14 cellular contexts compared by ENCODE assay signal in genomic region chr21:43600642-43601397, GRCh38. TPM values are rescaled to one million over a fixed set of nuclear protein-coding genes. Genes with fewer than 3 reads are reported as not detected.
DNase-seq lines count a peak whose midpoint lies in the region; TF ChIP-seq lines count a peak whose summit lies in the region.
"Had no signal": no experiment of that assay in that cellular context is flagged by ENCODE, and none has a peak within 500 bp of the region (broad histone marks: within the 10 kb centered on the region; RNA-seq: fewer than 3 reads in every experiment).

No MANE protein-coding gene starts in this region.

- no peaks in the 10 kb centered on the region for H3K9me2 ChIP-seq in PC-9 (ENCODE audit: insufficient read depth)

- CTCF ChIA-PET in PC-9 (lab: Charles Lee): no interaction called here

- H3K4me3 ChIP-seq in PC-9: no peak overlapping the region
- H3K4me3 ChIP-seq in epithelial cell of esophagus (ENCODE audit: low read length): no peak overlapping the region
- no peak overlapping the region for H3K4me3 ChIP-seq in skeletal muscle cell (ENCODE audit: low read depth, low read length)
- H3K4me3 ChIP-seq in ovary: no peak overlapping the region
- H3K4me3 ChIP-seq: Peyer's patch, suprapubic skin had no signal

- no peaks in the 10 kb centered on the region for H3K79me2 ChIP-seq in PC-9 (ENCODE audit: low read depth)
- H3K79me2 ChIP-seq: parathyroid adenoma had no signal

- H3K27ac ChIP-seq in PC-9 (peak overlapping the region; percentile 82), ovary (no peak overlapping the region)
- H3K27ac ChIP-seq: parathyroid adenoma, Peyer's patch, suprapubic skin had no signal

- TF ChIP-seq EP300 in ovary (IDR thresholded peaks at IDR 0.05): no peak

- H3K4me2 ChIP-seq in PC-9: peak overlapping the region; percentile 63

- no peaks in the 10 kb centered on the region for H3K9me3 ChIP-seq in PC-9 (ENCODE audit: insufficient read depth, low read depth)
- H3K9me3 ChIP-seq in ovary: no peaks in the 10 kb centered on the region
- H3K9me3 ChIP-seq: Peyer's patch, suprapubic skin had no signal

- DNase-seq in NCI-H146 (lab: John Stamatoyannopoulos, UW) (peak; percentile 7), NCI-H146 treated with DMSO at 0.1 percent for 48 hours (lab: John Stamatoyannopoulos, UW; ENCODE audit: unreplicated experiment) (no peak), PC-9 (peak; percentile 41 to 83), epithelial cell of esophagus (ENCODE audit: low read depth) (peak; percentile 86), skeletal muscle cell (ENCODE audit: low read depth) (peak; percentile 90), GDM1 (lab: John Stamatoyannopoulos, UW) (no peak), ovary (no peak)
- DNase-seq in activated CD4-positive, CD25-positive, alpha-beta regulatory T cell treated with anti-CD3 and anti-CD28 coated beads, Interleukin-2, amount 50 U/mL, for 72 hours: no peak
- DNase-seq: 8988T; activated naive CD8-positive, alpha-beta T cell treated with anti-CD3 and anti-CD28 coated beads, Interleukin-2, amount 10 ng/mL, durations not matched to agents 7 days and 5 days; NCI-H187; Peyer's patch had no signal

- H2AFZ ChIP-seq in PC-9: no peak overlapping the region
- H2AFZ ChIP-seq: parathyroid adenoma had no signal

- TSS peak; percentile 64 for BruUV-seq in PC-9 (replicated peaks; lab: Mats Ljungman, UMichigan)

- POLR2A ChIA-PET in PC-9 (lab: Charles Lee; ENCODE audit: unreplicated experiment): interaction anchor here (0.6 kb wide), 1 partner anchor 9 kb away, joined by 3 read pairs; no protein-coding TSS in a partner anchor

- TF ChIP-seq CTCF in PC-9 (conservative IDR thresholded peaks at IDR 0.05) (no peak), epithelial cell of esophagus (IDR thresholded peaks at IDR 0.05; ENCODE audit: insufficient read depth, low read depth, low read length, missing control alignments) (no peak), ovary (IDR thresholded peaks at IDR 0.05) (no peak)

- H3K4me1 ChIP-seq in PC-9 (replicated peaks; ENCODE audit: insufficient read depth) (peaks cover 65% of the 10 kb centered on the region), ovary (ENCODE audit: insufficient read depth) (no peaks in the 10 kb centered on the region)
- H3K4me1 ChIP-seq: parathyroid adenoma, Peyer's patch had no signal

- H3K36me3 ChIP-seq in PC-9 (ENCODE audit: low read depth) (no peaks in the 10 kb centered on the region), ovary (no peaks in the 10 kb centered on the region)
- H3K36me3 ChIP-seq: Peyer's patch, suprapubic skin had no signal

- no peak for TF ChIP-seq POLR2A in ovary (IDR thresholded peaks at IDR 0.05)

- peaks cover 54% of the 10 kb centered on the region for H3F3A ChIP-seq in PC-9 (ENCODE audit: insufficient read depth, low read depth)

- intact Hi-C loops in PC-9 (cut with micrococcal nuclease; ENCODE audit: unreplicated experiment) (loop anchor here (2.0 kb wide), 1 partner anchor 14 kb away; no protein-coding TSS in a partner anchor), ovary (cut with DNase I) (no loop called here)

- H3K27me3 ChIP-seq in PC-9 (ENCODE audit: insufficient read depth, low read depth) (no peaks in the 10 kb centered on the region), ovary (no peaks in the 10 kb centered on the region)
- H3K27me3 ChIP-seq: Peyer's patch, suprapubic skin had no signal

- WGBS in ovary, 3 donors: 79 to 87% (median 86%) methylated on average over 12 of the region's 12 CpGs

- no peaks in the 10 kb centered on the region for H4K20me1 ChIP-seq in PC-9 (ENCODE audit: insufficient read depth)

RNA-seq across cellular contexts. Expression of gene HSF2BP, which starts 58.5 kb away (rescaled TPM):
- total RNA-seq in PC-9 (2021): 4.6 and 7.3 TPM in 2 replicates
- total RNA-seq in ovary: 1 to 10 TPM in 5 of 7 donors, under 1 TPM in 2; 0.69 to 2.9 (median 1.5) TPM
- under 1 TPM; 0.58 to 0.68 TPM for polyA plus RNA-seq in ovary

RNA-seq across cellular contexts. Expression of gene RRP1B, which starts 58.5 kb away (rescaled TPM):
- total RNA-seq in PC-9 (2021): 26.1 and 26.3 TPM in 2 replicates
- total RNA-seq in ovary: 10 to 100 TPM; 17.3 to 31.8 (median 29.0) TPM
- 10 to 100 TPM; 11.3 to 19.8 TPM for polyA plus RNA-seq in ovary

Comparison
In these comparisons a context has a peak if more than half of its experiments do, and no peak if none do; other contexts are left out.
1. DNase-seq: peak in NCI-H146 (single experiment), PC-9 (2 of 2), epithelial cell of esophagus (single experiment) and skeletal muscle cell (single experiment); none in NCI-H146 treated with DMSO at 0.1 percent for 48 hours (single experiment), GDM1 (single experiment), ovary (0 of 5) and activated CD4-positive, CD25-positive, alpha-beta regulatory T cell treated with anti-CD3 and anti-CD28 coated beads, Interleukin-2, amount 50 U/mL, for 72 hours (single experiment).